Comparison of ENCODE assay signal across 8 cellular contexts in genomic region chrX:101415180-101416130, GRCh38. TPM values are rescaled to one million over a fixed set of nuclear protein-coding genes. Genes with fewer than 3 reads are reported as not detected.
DNase-seq lines count a peak whose midpoint lies in the region; ATAC-seq lines count a peak whose summit lies in the region.

No MANE protein-coding gene starts in this region.

- no peaks in the 10 kb centered on the region for H3K27me3 ChIP-seq in CD4-positive, alpha-beta memory T cell (ENCODE audit: insufficient read depth, low read length)

- CTCF ChIA-PET in CD4-positive, alpha-beta memory T cell (lab: Charles Lee; ENCODE audit: partially characterized antibody): interaction anchor here (0.6 to 5.8 kb wide), 11 partner anchors 8 to 740 kb away, joined by 3 to 35 read pairs (median 4); partner anchors contain the start of genes BEX5 and RPL36A

- H3K27me3 Mint-ChIP-seq in CD4-positive, alpha-beta memory T cell: no peaks in the 10 kb centered on the region

- intact Hi-C loops in CD4-positive, alpha-beta memory T cell (cut with micrococcal nuclease): loop anchor here (1.0 to 10.0 kb wide), 6 partner anchors 182 to 1239 kb away; partner anchors contain the start of genes BEX5 and GPRASP1

- H3K9me3 Mint-ChIP-seq in CD4-positive, alpha-beta memory T cell: peaks cover 0 to 1% (median 0%) of the 10 kb centered on the region in 8 donors

- ATAC-seq in GM18870 (IDR thresholded peaks at IDR 0.05; ENCODE audit: unreplicated experiment) (peak; percentile 68), HG03103 (IDR thresholded peaks at IDR 0.05; ENCODE audit: low read depth, unreplicated experiment) (peak; percentile 40)

- H3K36me3 ChIP-seq in CD4-positive, alpha-beta memory T cell (ENCODE audit: insufficient read depth, low read length): peaks cover 12% of the 10 kb centered on the region

- peak overlapping the region; percentile 1 to 80 (median 56) for H3K4me3 Mint-ChIP-seq in CD4-positive, alpha-beta memory T cell

- POLR2A ChIA-PET in CD4-positive, alpha-beta memory T cell (lab: Charles Lee; ENCODE audit: partially characterized antibody): interaction anchor here (0.7 to 1.4 kb wide), 3 partner anchors 25 to 516 kb away, joined by 3 to 7 read pairs (median 5); partner anchors contain the start of genes RPL36A and ZMAT1

- no peak overlapping the region for H3K4me3 ChIP-seq in CD4-positive, alpha-beta memory T cell (ENCODE audit: low read length in 2 of 2)

- H3K9me3 ChIP-seq in CD4-positive, alpha-beta memory T cell (ENCODE audit: control insufficient read depth in 1 of 2, low read length in 2 of 2): no peaks in the 10 kb centered on the region

- peak overlapping the region; percentile 42 for H3K27ac ChIP-seq in CD4-positive, alpha-beta memory T cell (ENCODE audit: low read depth, low read length)

- DNase-seq in CD4-positive, alpha-beta memory T cell: peak; percentile 50 to 70 (median 69)
- DNase-seq in NCI-H2171 treated with DMSO at 0.1 percent for 48 hours (lab: John Stamatoyannopoulos, UW): peak; percentile 37
- peak; percentile 18 for DNase-seq in activated CD8-positive, alpha-beta memory T cell treated with anti-CD3 and anti-CD28 coated beads, Interleukin-2, amount 50 U/mL, for 1 hour (ENCODE audit: extremely low read depth)
- peak; percentile 82 for DNase-seq in fibroblast of the conjunctiva (ENCODE audit: low read depth)
- DNase-seq in nucleus accumbens (lab: John Stamatoyannopoulos, UW): peak in 30 of 56 donors; percentile 0 to 34 (median 6)
- no peak for DNase-seq in mesenteric fat pad (ENCODE audit: low spot score)

- H3K4me1 ChIP-seq in CD4-positive, alpha-beta memory T cell (ENCODE audit: insufficient read depth, low read length): peaks cover 35% of the 10 kb centered on the region

- peak overlapping the region; percentile 78 to 92 (median 82) for H3K27ac Mint-ChIP-seq in CD4-positive, alpha-beta memory T cell

- peaks cover 10 to 28% of the 10 kb centered on the region in 2 donors for H3K36me3 Mint-ChIP-seq in CD4-positive, alpha-beta memory T cell

- peaks cover 20 to 60% (median 37%) of the 10 kb centered on the region in 4 donors for H3K4me1 Mint-ChIP-seq in CD4-positive, alpha-beta memory T cell

RNA-seq across cellular contexts. Expression of gene HNRNPH2, which starts 7.4 kb away (rescaled TPM):
- total RNA-seq in CD4-positive, alpha-beta memory T cell: 10 to 100 TPM; 40.1 to 40.9 TPM
- polyA plus RNA-seq in CD4-positive, alpha-beta memory T cell: 100 to 1,000 TPM in 1 of 2 donors, 10 to 100 TPM in 1; 86.1 to 105 TPM
- 62.1 TPM for total RNA-seq in mesenteric fat pad

RNA-seq across cellular contexts. Expression of gene GLA, which starts 7.7 kb away (rescaled TPM):
- 10 to 100 TPM; 13.1 TPM for total RNA-seq in CD4-positive, alpha-beta memory T cell
- 10 to 100 TPM in 1 of 2 donors, 1 to 10 TPM in 1; 9.6 to 16.1 TPM for polyA plus RNA-seq in CD4-positive, alpha-beta memory T cell
- 46.9 TPM for total RNA-seq in mesenteric fat pad

RNA-seq across cellular contexts. Expression of gene RPL36A, which starts 24.6 kb away (rescaled TPM):
- 100 to 1,000 TPM; 380 to 428 TPM for total RNA-seq in CD4-positive, alpha-beta memory T cell
- 1,000 to 10,000 TPM; 2,296 to 2,724 TPM for polyA plus RNA-seq in CD4-positive, alpha-beta memory T cell
- 140 TPM for total RNA-seq in mesenteric fat pad

RNA-seq across cellular contexts. Expression of gene BTK, which starts 29.5 kb away (rescaled TPM):
- total RNA-seq in CD4-positive, alpha-beta memory T cell: 1 to 10 TPM; 1.6 to 1.9 TPM
- 1 to 10 TPM in 1 of 2 donors, not detected in 1; 1.1 TPM for polyA plus RNA-seq in CD4-positive, alpha-beta memory T cell
- 11.5 TPM for total RNA-seq in mesenteric fat pad
